ENCODE assay signal across 7 cellular contexts in genomic region chr9:73566627-73567026, GRCh38.
"Had no signal": no experiment of that assay in that cellular context is flagged by ENCODE, and none has a peak within 500 bp of the region (broad histone marks: within the 10 kb centered on the region; RNA-seq: fewer than 3 reads in every experiment).

No MANE protein-coding gene starts in this region.

- FAIRE-seq: HTR-8/SVneo had no signal

- H3K27ac ChIP-seq: HL-60, KMS-11 had no signal

- DNase-seq: IMR-90, Karpas-422, KBM-7, KG1 had no signal

- H3K4me2 ChIP-seq: KMS-11 had no signal

- H3K9ac ChIP-seq: KMS-11 had no signal
